ENCODE assay signal across 25 cellular contexts in the genomic region with DNA sequence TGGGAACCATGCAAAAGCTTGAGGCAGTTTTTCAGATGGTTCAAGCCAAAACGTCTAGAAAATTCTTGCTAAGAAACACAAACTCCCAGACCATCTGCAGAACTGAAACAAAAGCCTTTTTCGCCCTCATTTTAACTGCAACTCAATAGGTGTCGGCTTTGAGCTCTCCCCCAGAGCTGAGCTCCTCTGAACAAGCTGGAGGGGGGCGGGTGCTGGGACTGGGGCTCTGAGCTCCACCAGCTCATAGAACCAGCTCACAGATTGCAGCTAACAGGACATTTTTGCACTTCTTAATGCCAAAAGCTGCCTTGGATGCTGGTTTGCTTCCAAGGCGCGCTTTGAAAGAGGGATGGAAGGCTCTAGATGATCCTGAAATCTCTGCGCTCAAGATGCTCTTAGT. TPM values are rescaled to one million over a fixed set of nuclear protein-coding genes. Genes with fewer than 3 reads are reported as not detected.
A peak's percentile ranks its signal among the peaks of the same experiment; 100 is the strongest.
DNase-seq lines count a peak whose midpoint lies in the region; ATAC-seq and TF ChIP-seq lines count a peak whose summit lies in the region.
"Had no signal": no experiment of that assay in that cellular context is flagged by ENCODE, and none has a peak within 500 bp of the region (broad histone marks: within the 10 kb centered on the region; RNA-seq: fewer than 3 reads in every experiment).

No MANE protein-coding gene starts in this region.

- intact Hi-C loops in cardiac septum (cut with DNase I): no loop called here
- intact Hi-C loops in heart right ventricle (cut with DNase I): no loop called here
- intact Hi-C loops in posterior cingulate gyrus (cut with DNase I): no loop called here

- H3K36me3 Mint-ChIP-seq in activated CD4-positive, alpha-beta memory T cell treated with anti-CD3 and anti-CD28 coated beads, Interleukin-2, amount 10 ng/mL, durations not matched to agents 7 days and 5 days (ENCODE audit: low read depth): no peaks in the 10 kb centered on the region

- H3K4me1 Mint-ChIP-seq in activated CD4-positive, alpha-beta memory T cell treated with anti-CD3 and anti-CD28 coated beads, Interleukin-2, amount 10 ng/mL, durations not matched to agents 7 days and 5 days: peaks cover 7% of the 10 kb centered on the region

- H3K4me3 ChIP-seq in heart right ventricle: no peak overlapping the region
- H3K4me3 ChIP-seq: GM12878, GM23248 had no signal

- H3K9me3 Mint-ChIP-seq in activated CD4-positive, alpha-beta memory T cell treated with anti-CD3 and anti-CD28 coated beads, Interleukin-2, amount 10 ng/mL, durations not matched to agents 7 days and 5 days: no peaks in the 10 kb centered on the region
- H3K9me3 Mint-ChIP-seq: CD14-positive monocyte, H9, IgD-negative memory B cell had no signal

- POLR2A ChIA-PET in activated CD4-positive, alpha-beta memory T cell treated with anti-CD3 and anti-CD28 coated beads, Interleukin-2, amount 10 ng/mL, durations not matched to agents 7 days and 5 days (lab: Charles Lee): no interaction called here

- peaks cover 6% of the 10 kb centered on the region for H3K27me3 Mint-ChIP-seq in activated CD4-positive, alpha-beta memory T cell treated with anti-CD3 and anti-CD28 coated beads, Interleukin-2, amount 10 ng/mL, durations not matched to agents 7 days and 5 days

- H3K4me1 ChIP-seq in heart right ventricle: peaks cover 0 to 19% (median 2%) of the 10 kb centered on the region in 9 donors
- H3K4me1 ChIP-seq: BE2C had no signal

- TF ChIP-seq CTCF in heart right ventricle (IDR thresholded peaks at IDR 0.05): no peak

- no peak overlapping the region for H3K27ac ChIP-seq in heart right ventricle
- H3K27ac ChIP-seq: 22Rv1, GM23248, RWPE1 had no signal

- H3K27me3 ChIP-seq in heart right ventricle: no peaks in the 10 kb centered on the region
- H3K27me3 ChIP-seq: BE2C had no signal

- DNase-seq in cardiac septum (ENCODE audit: low spot score): peak; percentile 14
- DNase-seq in heart right ventricle: no peak
- peak; percentile 52 for DNase-seq in left kidney (ENCODE audit: low read depth, low spot score)
- peak in 7 of 10 donors; percentile 54 to 94 (median 76) for DNase-seq in posterior cingulate gyrus
- no peak for DNase-seq in T1000 (lab: John Stamatoyannopoulos, UW)
- DNase-seq in activated CD4-positive, alpha-beta memory T cell treated with anti-CD3 and anti-CD28 coated beads, Interleukin-2, amount 10 ng/mL, durations not matched to agents 7 days and 5 days: no peak
- no peak for DNase-seq in cerebellar cortex (ENCODE audit: low spot score)
- DNase-seq: BE2C, Calu3, DMS53, GM23248, H9, NCI-H1092, NCI-H1417 treated with DMSO at 0.1 percent for 48 hours, NCI-H1694 treated with DMSO at 0.1 percent for 48 hours, NCI-H2081, NCI-H2227 treated with DMSO at 0.1 percent for 48 hours, NCI-H526 treated with DMSO at 0.1 percent for 48 hours, SHP77 had no signal

- no peak for ATAC-seq in heart right ventricle
- ATAC-seq: GM12878, Panc1 had no signal

- 81 to 83% methylated on average over 7 of the region's 7 CpGs for WGBS in heart right ventricle, 2 donors

- no peaks in the 10 kb centered on the region for H3K9me3 ChIP-seq in heart right ventricle
- H3K9me3 ChIP-seq: BE2C had no signal

- CTCF ChIA-PET in activated CD4-positive, alpha-beta memory T cell treated with anti-CD3 and anti-CD28 coated beads, Interleukin-2, amount 10 ng/mL, durations not matched to agents 7 days and 5 days (lab: Charles Lee): interaction anchor here (1.1 kb wide), 1 partner anchor 18 kb away, joined by 3 read pairs; no protein-coding TSS in a partner anchor

- H3K36me3 ChIP-seq in heart right ventricle: no peaks in the 10 kb centered on the region
- H3K36me3 ChIP-seq: BE2C had no signal

- H3K27ac Mint-ChIP-seq in activated CD4-positive, alpha-beta memory T cell treated with anti-CD3 and anti-CD28 coated beads, Interleukin-2, amount 10 ng/mL, durations not matched to agents 7 days and 5 days: no peak overlapping the region
- H3K27ac Mint-ChIP-seq: H9 had no signal

- no peak overlapping the region for H3K4me3 Mint-ChIP-seq in activated CD4-positive, alpha-beta memory T cell treated with anti-CD3 and anti-CD28 coated beads, Interleukin-2, amount 10 ng/mL, durations not matched to agents 7 days and 5 days
- H3K4me3 Mint-ChIP-seq: CD14-positive monocyte, H9, IgD-negative memory B cell had no signal

RNA-seq across cellular contexts. Expression of gene YWHAH, which starts 6.1 kb away (rescaled TPM):
- total RNA-seq in cardiac septum (116 TPM), heart right ventricle (100 to 1,000 TPM in 2 of 10 donors, 10 to 100 TPM in 8; 57.7 to 115 (median 75.8) TPM)
- polyA plus RNA-seq in heart right ventricle: 10 to 100 TPM; 38.8 to 87.2 TPM
- 100 to 1,000 TPM; 203 to 211 TPM for total RNA-seq in activated CD4-positive, alpha-beta memory T cell treated with anti-CD3 and anti-CD28 coated beads, Interleukin-2, amount 10 ng/mL, durations not matched to agents 7 days and 5 days

Comparison
In these comparisons a context has a peak if more than half of its experiments do, and no peak if none do; other contexts are left out.
1. DNase-seq: peak in cardiac septum (single experiment), left kidney (single experiment) and posterior cingulate gyrus (7 of 10); none in heart right ventricle (0 of 2), T1000 (single experiment), activated CD4-positive, alpha-beta memory T cell treated with anti-CD3 and anti-CD28 coated beads, Interleukin-2, amount 10 ng/mL, durations not matched to agents 7 days and 5 days (single experiment) and cerebellar cortex (single experiment).